In the genomic region with DNA sequence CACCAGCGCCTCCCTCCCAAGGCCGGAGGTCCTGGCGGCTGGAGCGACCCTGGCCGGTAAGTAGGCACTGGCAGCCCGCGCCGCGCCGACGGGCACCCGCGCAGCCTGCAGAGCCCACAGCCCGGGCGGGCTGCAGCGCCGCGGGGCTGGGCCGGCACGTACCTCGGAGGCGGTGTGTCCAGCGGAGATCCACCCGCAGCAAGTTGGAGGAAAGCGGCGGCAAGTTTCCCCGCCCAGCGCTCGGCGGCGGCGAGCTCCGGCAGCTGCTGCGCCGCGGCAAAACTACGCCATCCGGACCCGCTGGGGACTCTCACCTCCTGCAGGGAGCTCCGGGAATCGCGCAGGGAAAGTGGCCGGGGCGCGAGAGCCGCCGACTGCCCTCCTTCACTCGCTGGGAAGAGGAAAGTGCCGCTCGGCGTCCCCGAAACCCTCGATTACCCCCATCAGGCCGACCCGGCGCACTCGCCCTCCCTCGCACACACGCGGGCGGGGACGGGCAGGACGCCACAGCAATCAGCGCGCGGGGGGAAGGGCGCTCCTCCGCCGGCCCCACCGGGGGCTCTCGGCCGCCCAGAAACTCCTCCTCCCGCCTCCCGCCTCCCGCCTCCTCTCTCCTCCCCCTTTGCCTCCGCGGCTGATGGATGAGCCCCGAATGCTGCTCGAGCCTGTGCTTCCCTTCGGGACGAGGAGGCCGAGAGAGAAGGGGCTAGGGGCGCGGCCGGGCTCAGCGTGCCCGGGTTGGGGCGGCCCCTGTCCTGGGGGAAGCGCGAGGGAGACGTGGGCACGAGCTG, we compare ENCODE assay signal across 1 cellular context.
TF ChIP-seq lines count a peak whose summit lies in the region.

Gene TGFBR3, minus strand, starts transcription at position 436 of the 791 bp plus-strand sequence. CDS start 24,620 bp downstream, outside the sequence.

TF ChIP-seq in K562, 482 proteins besides CTCF, POLR2A, EP300 and RAD21 (continued from another document):
- TF ChIP-seq EHMT2 (IDR thresholded peaks at IDR 0.05): no peak
TF ChIP-seq in K562: peak in this region for 105.
